8 cellular contexts compared by ENCODE assay signal in the genomic region with DNA sequence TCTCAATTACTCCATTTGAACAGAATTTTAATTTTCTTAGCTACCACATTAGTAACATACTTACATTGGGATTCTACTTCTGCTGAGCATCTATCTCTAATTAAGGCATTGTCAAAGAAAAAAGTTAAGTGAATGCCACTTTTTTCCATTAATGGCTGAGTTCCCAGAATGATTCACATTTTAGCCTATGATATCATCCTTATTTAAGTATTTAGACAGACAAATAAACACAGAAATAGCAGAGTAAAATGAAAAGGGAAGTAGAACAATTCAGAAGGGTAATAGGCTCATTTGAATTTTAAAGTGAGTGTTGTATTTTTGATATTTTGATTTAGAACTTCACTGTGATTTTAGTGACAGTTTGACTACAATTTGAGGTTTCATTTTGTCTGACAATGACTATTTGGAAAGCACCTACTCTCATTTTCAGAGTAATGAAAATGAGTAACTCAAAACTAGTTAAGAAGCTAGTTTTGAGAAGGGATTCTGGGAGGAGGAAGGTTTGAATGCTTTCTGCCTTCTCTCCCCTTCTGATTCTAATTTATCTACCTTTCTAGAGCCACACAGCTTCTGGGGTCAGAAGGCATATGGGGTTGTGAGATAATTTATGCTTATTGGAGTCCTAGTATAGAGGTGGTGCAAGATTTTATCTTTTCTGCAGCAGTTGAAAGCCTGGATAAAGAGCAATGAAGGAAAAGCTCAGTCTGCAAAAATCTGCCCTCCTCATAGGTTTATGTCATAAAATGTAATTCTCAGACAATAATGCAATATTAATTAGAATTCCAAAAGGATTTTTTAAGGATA. TPM values are rescaled to one million over a fixed set of nuclear protein-coding genes. Genes with fewer than 3 reads are reported as not detected.
DNase-seq lines count a peak whose midpoint lies in the region; ATAC-seq and TF ChIP-seq lines count a peak whose summit lies in the region.

No MANE protein-coding gene starts in this region.

- no peaks in the 10 kb centered on the region for H3K36me3 ChIP-seq in skeletal muscle satellite cell (ENCODE audit: insufficient read depth, low read length)

- H3K27me3 ChIP-seq in dorsolateral prefrontal cortex (no peaks in the 10 kb centered on the region), skeletal muscle satellite cell (ENCODE audit: control insufficient read depth, insufficient read depth, low read length) (no peaks in the 10 kb centered on the region)

- no peak for TF ChIP-seq CTCF in dorsolateral prefrontal cortex (IDR thresholded peaks at IDR 0.05 in 54 of 56, conservative IDR thresholded peaks at IDR 0.05 in 2 of 56; ENCODE audit: low read depth in 1 of 56, partially characterized antibody in 56 of 56)

- peak overlapping the region in 46 of 59 donors; percentile 2 to 83 (median 42) for H3K27ac ChIP-seq in dorsolateral prefrontal cortex

- DNase-seq in GM03348 (ENCODE audit: low spot score) (peak; percentile 20), HT-29 (ENCODE audit: low spot score) (peak; percentile 25), dorsolateral prefrontal cortex (no peak), NCI-H774 (lab: John Stamatoyannopoulos, UW) (no peak), posterior vena cava (ENCODE audit: low spot score) (no peak), SIG-M5 treated with dmso at 0.1 percent for 504 hours (lab: John Stamatoyannopoulos, UW; ENCODE audit: unreplicated experiment) (no peak)

- peak overlapping the region; percentile 63 for H3K4me2 ChIP-seq in skeletal muscle satellite cell (ENCODE audit: low read length)

- H3K9me3 ChIP-seq in skeletal muscle satellite cell (replicated peaks; ENCODE audit: low read length): peaks cover 5% of the 10 kb centered on the region

- peak; percentile 68 for ATAC-seq in GM21526 (IDR thresholded peaks at IDR 0.05; ENCODE audit: low FRiP score, unreplicated experiment)

- H3K9ac ChIP-seq in skeletal muscle satellite cell (ENCODE audit: low read depth, low read length): peak overlapping the region; percentile 11

- H3K4me3 ChIP-seq in dorsolateral prefrontal cortex: peak overlapping the region in 18 of 59 donors; percentile 0 to 32 (median 14)
- no peak overlapping the region for H3K4me3 ChIP-seq in skeletal muscle satellite cell (ENCODE audit: low read length)

- intact Hi-C loops in dorsolateral prefrontal cortex (cut with DNase I) (no loop called here), posterior vena cava (cut with DNase I) (no loop called here)

- H3K4me1 ChIP-seq in skeletal muscle satellite cell (ENCODE audit: control insufficient read depth, insufficient read depth, low read length): peaks cover 17% of the 10 kb centered on the region

RNA-seq across cellular contexts. Expression of a gene that starts 15.5 kb away (rescaled TPM):
- 4.4 and 5.9 TPM in 2 replicates for total RNA-seq in HT-29 (2014; rRNA removed; shearing (Covaris generic))
- total RNA-seq in dorsolateral prefrontal cortex (10 to 100 TPM; 32.7 to 64.3 (median 46.4) TPM), posterior vena cava (10 to 100 TPM; 55.7 to 56.3 TPM)
- total RNA-seq in skeletal muscle satellite cell (2012; rRNA removed): 19.0 and 38.3 TPM in 2 replicates

Comparison
In these comparisons a context has a peak if more than half of its experiments do, and no peak if none do; other contexts are left out.
1. DNase-seq: peak in GM03348 (single experiment) and HT-29 (single experiment); none in dorsolateral prefrontal cortex (0 of 10), NCI-H774 (single experiment), posterior vena cava (single experiment) and SIG-M5 treated with dmso at 0.1 percent for 504 hours (single experiment).